16 cellular contexts compared by ENCODE assay signal in the genomic region with DNA sequence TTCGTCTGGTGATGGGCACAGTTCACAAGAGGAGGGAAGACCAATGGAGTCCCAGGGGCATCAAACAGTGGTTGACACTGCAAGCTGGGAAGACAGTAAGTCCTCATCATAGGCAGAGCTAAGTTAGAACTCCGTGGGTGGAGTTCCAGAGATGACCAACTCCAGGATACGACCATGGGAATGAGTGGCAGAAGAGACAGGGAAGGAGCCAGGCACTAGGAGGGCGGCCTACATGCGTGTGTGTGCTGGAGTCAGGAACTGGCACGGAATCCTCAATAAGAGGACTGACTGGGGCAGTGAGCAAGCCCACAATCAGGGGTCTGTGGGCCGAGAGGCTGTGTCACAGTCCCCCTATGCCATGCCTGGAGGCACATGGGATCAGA. TPM values are rescaled to one million over a fixed set of nuclear protein-coding genes. Genes with fewer than 3 reads are reported as not detected.
DNase-seq lines count a peak whose midpoint lies in the region; ATAC-seq and TF ChIP-seq lines count a peak whose summit lies in the region.
"Had no signal": no experiment of that assay in that cellular context is flagged by ENCODE, and none has a peak within 500 bp of the region (broad histone marks: within the 10 kb centered on the region; RNA-seq: fewer than 3 reads in every experiment).

No MANE protein-coding gene starts in this region.

- 50 to 53% methylated on average over 1 to 4 of the region's 7 CpGs for WGBS in gastroesophageal sphincter (ENCODE audit: low coverage in 1 of 2), 2 donors
- whole genome bisulfite sequencing in stomach, 5 donors: 54 to 78% (median 64%) methylated on average over 2 to 7 of the region's 7 CpGs

- no peaks in the 10 kb centered on the region for H3K9me3 Mint-ChIP-seq in activated T-cell treated with anti-CD3 and anti-CD28 coated beads, Interleukin-2, amount 50 U/mL, for 72 hours
- H3K9me3 Mint-ChIP-seq: immature natural killer cell had no signal

- H3F3A ChIP-seq in OCI-LY1 (ENCODE audit: insufficient read depth, low read length): no peaks in the 10 kb centered on the region

- H3K4me2 ChIP-seq in OCI-LY1 (ENCODE audit: low read length): no peak overlapping the region; the same call in 1 of the 2 replicates
- H3K4me2 ChIP-seq: smooth muscle cell had no signal

- no peaks in the 10 kb centered on the region for H3K79me2 ChIP-seq in OCI-LY1 (ENCODE audit: insufficient read depth, low read length)

- no peak for TF ChIP-seq CTCF in OCI-LY1 (IDR thresholded peaks at IDR 0.05; ENCODE audit: low read length)
- no peak for TF ChIP-seq CTCF in gastroesophageal sphincter (IDR thresholded peaks at IDR 0.05)
- no peak for TF ChIP-seq CTCF in stomach (IDR thresholded peaks at IDR 0.05)

- TF ChIP-seq POLR2A in gastroesophageal sphincter (IDR thresholded peaks at IDR 0.05): no peak
- TF ChIP-seq POLR2A in stomach (IDR thresholded peaks at IDR 0.05): no peak

- peaks cover 25% of the 10 kb centered on the region for H3K4me1 Mint-ChIP-seq in activated T-cell treated with anti-CD3 and anti-CD28 coated beads, Interleukin-2, amount 50 U/mL, for 72 hours (ENCODE audit: low read depth)

- H4K20me1 ChIP-seq in OCI-LY1 (ENCODE audit: insufficient read depth, low read length): no peaks in the 10 kb centered on the region

- H3K27me3 Mint-ChIP-seq in activated T-cell treated with anti-CD3 and anti-CD28 coated beads, Interleukin-2, amount 50 U/mL, for 72 hours (ENCODE audit: low read depth): peaks cover 32% of the 10 kb centered on the region

- no peak overlapping the region; the same call in 1 of the 2 replicates for H3K9ac ChIP-seq in OCI-LY1 (ENCODE audit: low read length)
- H3K9ac ChIP-seq in stomach smooth muscle (ENCODE audit: low read length in 2 of 2): no peak overlapping the region

- H3K9me3 ChIP-seq in OCI-LY1 (ENCODE audit: low read length) (no peaks in the 10 kb centered on the region), gastroesophageal sphincter (no peaks in the 10 kb centered on the region), stomach smooth muscle (ENCODE audit: control insufficient read depth in 2 of 2, low read length in 2 of 2) (no peaks in the 10 kb centered on the region), stomach (no peaks in the 10 kb centered on the region)

- ATAC-seq in activated T-cell treated with anti-CD3 and anti-CD28 coated beads, Interleukin-2, amount 50 U/mL, for 72 hours (replicated peaks in 1 of 2): no peak
- ATAC-seq in gastroesophageal sphincter: no peak

- intact Hi-C loops in stomach (cut with DNase I; ENCODE audit: low total_unique reads): no loop called here

- H3K36me3 Mint-ChIP-seq in activated T-cell treated with anti-CD3 and anti-CD28 coated beads, Interleukin-2, amount 50 U/mL, for 72 hours (ENCODE audit: insufficient read depth in 2 of 2): peaks cover 11 to 14% of the 10 kb centered on the region in 2 donors

- H3K27ac ChIP-seq in OCI-LY1 (ENCODE audit: low read depth, low read length, poor library complexity, severe bottlenecking) (peak overlapping the region; percentile 64), gastroesophageal sphincter (peak overlapping the region in 3 of 4 donors; percentile 15 to 52 (median 38)), stomach smooth muscle (ENCODE audit: low read length) (peak overlapping the region; percentile 31), stomach (peak overlapping the region in 2 of 5 donors; percentile 35 to 42)

- peak overlapping the region; percentile 39 for H3K27ac Mint-ChIP-seq in activated T-cell treated with anti-CD3 and anti-CD28 coated beads, Interleukin-2, amount 50 U/mL, for 72 hours

- no peaks in the 10 kb centered on the region for H3K27me3 ChIP-seq in OCI-LY1 (ENCODE audit: insufficient read depth, low read length)
- no peaks in the 10 kb centered on the region for H3K27me3 ChIP-seq in gastroesophageal sphincter
- peaks cover 0 to 18% of the 10 kb centered on the region in 2 donors for H3K27me3 ChIP-seq in stomach smooth muscle (ENCODE audit: control insufficient read depth in 1 of 2, insufficient read depth in 2 of 2, low read length in 2 of 2)
- no peaks in the 10 kb centered on the region for H3K27me3 ChIP-seq in stomach

- H3K4me3 ChIP-seq in OCI-LY1 (ENCODE audit: low read depth, low read length, poor library complexity, severe bottlenecking): no peak overlapping the region
- H3K4me3 ChIP-seq in gastroesophageal sphincter: no peak overlapping the region
- H3K4me3 ChIP-seq in stomach smooth muscle (ENCODE audit: low read length in 2 of 2): no peak overlapping the region
- no peak overlapping the region for H3K4me3 ChIP-seq in stomach
- H3K4me3 ChIP-seq: smooth muscle cell had no signal

- TF ChIP-seq EP300 in gastroesophageal sphincter (IDR thresholded peaks at IDR 0.05): no peak
- no peak for TF ChIP-seq EP300 in stomach (IDR thresholded peaks at IDR 0.05)

- DNase-seq in activated T-cell treated with anti-CD3 and anti-CD28 coated beads, Interleukin-2, amount 50 U/mL, for 72 hours: no peak
- DNase-seq in activated T-cell treated with anti-CD3 and anti-CD28 coated beads, Interleukin-2, amount 50 U/mL, for 1 hour: no peak
- no peak for DNase-seq in NCI-H187 treated with DMSO at 0.1 percent for 48 hours (lab: John Stamatoyannopoulos, UW)
- DNase-seq in stomach: no peak
- no peak for DNase-seq in NCI-H146 treated with DMSO at 0.1 percent for 48 hours (lab: John Stamatoyannopoulos, UW; ENCODE audit: unreplicated experiment)
- DNase-seq: activated CD8-positive, alpha-beta memory T cell treated with anti-CD3 and anti-CD28 coated beads for 24 hours; caudate nucleus; immature natural killer cell; Kasumi-1; mesendoderm; NCI-H1436; NCI-H446 treated with DMSO at 0.1 percent for 48 hours had no signal

- H3K36me3 ChIP-seq in OCI-LY1 (ENCODE audit: insufficient read depth, low read length): peaks cover 23% of the 10 kb centered on the region
- no peaks in the 10 kb centered on the region for H3K36me3 ChIP-seq in gastroesophageal sphincter
- no peaks in the 10 kb centered on the region for H3K36me3 ChIP-seq in stomach smooth muscle (ENCODE audit: control insufficient read depth in 2 of 2, insufficient read depth in 2 of 2, low read length in 2 of 2)
- peaks cover 0 to 8% (median 0%) of the 10 kb centered on the region in 4 donors for H3K36me3 ChIP-seq in stomach

- H3K9me2 ChIP-seq in OCI-LY1 (ENCODE audit: low read depth, low read length): no peaks in the 10 kb centered on the region

- peaks cover 30% of the 10 kb centered on the region for H3K4me1 ChIP-seq in OCI-LY1 (ENCODE audit: insufficient read depth, low read length, severe bottlenecking)
- H3K4me1 ChIP-seq in gastroesophageal sphincter: peaks cover 18 to 70% (median 30%) of the 10 kb centered on the region in 3 donors
- peaks cover 46% of the 10 kb centered on the region for H3K4me1 ChIP-seq in stomach smooth muscle (ENCODE audit: control insufficient read depth, insufficient read depth, low read length)
- H3K4me1 ChIP-seq in stomach: peaks cover 36 to 67% (median 51%) of the 10 kb centered on the region in 4 donors

- no peak overlapping the region for H2AFZ ChIP-seq in OCI-LY1 (ENCODE audit: low read length)

- H3K4me3 Mint-ChIP-seq in activated T-cell treated with anti-CD3 and anti-CD28 coated beads, Interleukin-2, amount 50 U/mL, for 72 hours: no peak overlapping the region
- H3K4me3 Mint-ChIP-seq: immature natural killer cell had no signal

RNA-seq across cellular contexts. Expression of gene IRAK1, which starts 30.4 kb away (rescaled TPM):
- 100 to 1,000 TPM; 131 to 150 TPM for total RNA-seq in activated T-cell treated with anti-CD3 and anti-CD28 coated beads, Interleukin-2, amount 50 U/mL, for 72 hours
- total RNA-seq in gastroesophageal sphincter (10 to 100 TPM; 33.0 to 84.7 (median 41.6) TPM), stomach (100 to 1,000 TPM in 2 of 5 donors, 10 to 100 TPM in 3; 25.5 to 211 (median 75.2) TPM)
- polyA plus RNA-seq in stomach: 10 to 100 TPM; 52.1 to 73.9 (median 59.1) TPM

RNA-seq across cellular contexts. Expression of gene MECP2, which starts 47.4 kb away (rescaled TPM):
- total RNA-seq in activated T-cell treated with anti-CD3 and anti-CD28 coated beads, Interleukin-2, amount 50 U/mL, for 72 hours: 10 to 100 TPM; 70.4 to 73.5 TPM
- total RNA-seq in gastroesophageal sphincter (10 to 100 TPM; 65.1 to 87.8 (median 82.5) TPM), stomach (10 to 100 TPM; 14.5 to 47.9 (median 23.5) TPM)
- 10 to 100 TPM; 10.7 to 14.7 (median 11.0) TPM for polyA plus RNA-seq in stomach
